12 cellular contexts compared by ENCODE assay signal in the genomic region with DNA sequence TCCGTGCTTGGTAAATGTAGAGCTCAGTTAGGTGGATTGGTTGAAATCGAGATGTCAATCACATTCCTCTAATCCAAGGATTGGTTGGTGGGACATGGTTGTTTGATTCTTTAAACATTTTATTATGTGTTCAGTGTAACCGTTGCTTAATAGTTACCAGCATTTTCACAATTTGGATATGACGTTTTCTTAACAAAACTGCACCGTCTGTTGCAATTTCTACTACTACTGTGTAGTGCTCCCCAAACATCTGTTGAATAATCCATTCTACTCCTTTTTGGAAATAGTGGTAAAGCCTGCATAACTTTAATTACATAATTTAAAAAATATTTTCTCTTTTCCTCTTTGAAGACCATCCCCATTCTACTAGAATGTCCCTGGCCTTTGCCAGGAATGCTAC. TPM values are rescaled to one million over a fixed set of nuclear protein-coding genes. Genes with fewer than 3 reads are reported as not detected.
DNase-seq lines count a peak whose midpoint lies in the region; ATAC-seq and TF ChIP-seq lines count a peak whose summit lies in the region.
"Had no signal": no experiment of that assay in that cellular context is flagged by ENCODE, and none has a peak within 500 bp of the region (broad histone marks: within the 10 kb centered on the region; RNA-seq: fewer than 3 reads in every experiment).

No MANE protein-coding gene starts in this region.

- no peaks in the 10 kb centered on the region for H3K9me3 ChIP-seq in neutrophil

- peak overlapping the region in 1 of 2 donors; percentile 20 for H3K4me3 Mint-ChIP-seq in CD14-positive monocyte
- H3K4me3 Mint-ChIP-seq: CD4-positive, CD25-positive, alpha-beta regulatory T cell; HFFc6 had no signal

- ATAC-seq in GM21528 (IDR thresholded peaks at IDR 0.05; ENCODE audit: low FRiP score, unreplicated experiment) (no peak), GM21825 (IDR thresholded peaks at IDR 0.05; ENCODE audit: unreplicated experiment) (no peak), HG02970 (IDR thresholded peaks at IDR 0.05; ENCODE audit: low FRiP score, unreplicated experiment) (no peak)
- ATAC-seq: K562 had no signal

- H3K36me3 ChIP-seq in neutrophil: peaks cover 12% of the 10 kb centered on the region

- peaks cover 0 to 5% (median 0%) of the 10 kb centered on the region in 3 donors for H3K27me3 Mint-ChIP-seq in CD14-positive monocyte (ENCODE audit: low read depth in 3 of 3)

- H3K4me1 Mint-ChIP-seq in CD14-positive monocyte: peaks cover 92% of the 10 kb centered on the region
- H3K4me1 Mint-ChIP-seq: CD4-positive, CD25-positive, alpha-beta regulatory T cell had no signal

- H3K27ac Mint-ChIP-seq in CD14-positive monocyte: peak overlapping the region; percentile 95 to 100 (median 98)
- H3K27ac Mint-ChIP-seq: HFFc6 had no signal

- peak overlapping the region; percentile 82 for H3K27ac ChIP-seq in neutrophil

- no peak overlapping the region for H3K4me3 ChIP-seq in AG10803 (ENCODE audit: low read length)
- no peak overlapping the region for H3K4me3 ChIP-seq in neutrophil (ENCODE audit: low read depth in 1 of 2, low read length in 1 of 2)
- H3K4me3 ChIP-seq: K562 had no signal

- peaks cover 61 to 64% of the 10 kb centered on the region in 2 experiments for H3K4me1 ChIP-seq in neutrophil (ENCODE audit: control insufficient read depth in 1 of 2, insufficient read depth in 1 of 2, low read depth in 1 of 2, low read length in 1 of 2)

- DNase-seq in AG10803 (ENCODE audit: low read depth): peak; percentile 9
- no peak for DNase-seq in CD14-positive monocyte (ENCODE audit: low spot score)
- DNase-seq in NOMO-1 treated with DMSO at 0.1 percent for 48 hours (lab: John Stamatoyannopoulos, UW; ENCODE audit: unreplicated experiment): peak; percentile 13
- DNase-seq: CD4-positive, CD25-positive, alpha-beta regulatory T cell; HCEC 1CT; HFFc6 had no signal

- TF ChIP-seq CTCF in AG10803 (conservative IDR thresholded peaks at IDR 0.05; ENCODE audit: low read length) (no peak), CD14-positive monocyte (IDR thresholded peaks at IDR 0.05) (no peak), neutrophil (IDR thresholded peaks at IDR 0.05) (no peak)

- intact Hi-C loops in CD14-positive monocyte (cut with micrococcal nuclease): loop anchor here in 1 of 2 donors (2.0 kb wide), 1 partner anchor 31 kb away; no protein-coding TSS in a partner anchor

- H3K9me3 Mint-ChIP-seq in CD14-positive monocyte: peaks cover 2 to 11% (median 10%) of the 10 kb centered on the region in 7 donors
- H3K9me3 Mint-ChIP-seq: HFFc6 had no signal

- H3K27me3 ChIP-seq in neutrophil: no peaks in the 10 kb centered on the region

- peaks cover 89 to 96% of the 10 kb centered on the region in 2 donors for H3K36me3 Mint-ChIP-seq in CD14-positive monocyte

RNA-seq across cellular contexts. Expression of a gene that starts 16.3 kb away (rescaled TPM):
- polyA plus RNA-seq in CD14-positive monocyte: under 1 TPM; 0.09 to 0.21 TPM
- polyA plus RNA-seq: BJ; CD4-positive, CD25-positive, alpha-beta regulatory T cell; K562 had no signal

RNA-seq across cellular contexts. Expression of a gene that starts 25.6 kb away (rescaled TPM):
- polyA plus RNA-seq in CD14-positive monocyte: 10 to 100 TPM; 56.2 to 61.9 TPM
- polyA plus RNA-seq: BJ, K562 had no signal
